In the genomic region with DNA sequence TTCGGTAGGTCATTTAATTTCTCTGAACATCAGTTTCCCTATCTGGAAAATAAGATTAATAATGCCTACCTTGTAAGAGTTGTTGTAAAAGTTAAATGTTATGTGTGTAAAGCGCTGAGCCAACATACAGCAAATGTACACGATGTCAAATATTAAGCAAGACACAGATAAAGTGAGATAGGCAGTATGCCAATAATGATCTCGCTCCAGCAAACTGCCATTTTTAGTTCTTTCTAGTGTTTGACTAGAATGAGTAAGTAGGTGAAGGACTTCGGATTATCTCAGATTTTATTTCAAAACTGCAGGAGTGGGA, we compare ENCODE assay signal across 8 cellular contexts. TPM values are rescaled to one million over a fixed set of nuclear protein-coding genes. Genes with fewer than 3 reads are reported as not detected.
A peak's percentile ranks its signal among the peaks of the same experiment; 100 is the strongest.
DNase-seq lines count a peak whose midpoint lies in the region; ATAC-seq, FAIRE-seq and TF ChIP-seq lines count a peak whose summit lies in the region.

No MANE protein-coding gene starts in this region.

- peak in 1 of 2 donors; percentile 5 for ATAC-seq in activated T-cell treated with anti-CD3 and anti-CD28 coated beads, Interleukin-2, amount 50 U/mL, for 72 hours (replicated peaks in 1 of 2)
- peak; percentile 13 for ATAC-seq in HG03565 (IDR thresholded peaks at IDR 0.05; ENCODE audit: unreplicated experiment)

- H3K9me3 Mint-ChIP-seq in activated T-cell treated with anti-CD3 and anti-CD28 coated beads, Interleukin-2, amount 50 U/mL, for 72 hours: no peaks in the 10 kb centered on the region

- peak overlapping the region; percentile 89 for H3K4me3 ChIP-seq in bronchial epithelial cell (ENCODE audit: low read depth, low read length)
- peak overlapping the region; percentile 91 to 94 for H3K4me3 ChIP-seq in muscle layer of duodenum (ENCODE audit: low read depth in 1 of 2, low read length in 2 of 2)

- peaks cover 0 to 10% of the 10 kb centered on the region in 2 donors for H3K4me1 ChIP-seq in muscle layer of duodenum (ENCODE audit: control insufficient read depth in 1 of 2, insufficient read depth in 2 of 2, low read length in 2 of 2)

- H3K27ac ChIP-seq in muscle layer of duodenum (ENCODE audit: low read length): peak overlapping the region; percentile 96

- H3K27me3 ChIP-seq in bronchial epithelial cell (ENCODE audit: control insufficient read depth, insufficient read depth, low read length) (no peaks in the 10 kb centered on the region), muscle layer of duodenum (ENCODE audit: low read depth, low read length) (no peaks in the 10 kb centered on the region)

- H3K27me3 Mint-ChIP-seq in activated T-cell treated with anti-CD3 and anti-CD28 coated beads, Interleukin-2, amount 50 U/mL, for 72 hours (ENCODE audit: low read depth): no peaks in the 10 kb centered on the region

- FAIRE-seq in bronchial epithelial cell (lab: Jason Lieb, UNC): no peak

- peak overlapping the region; percentile 98 for H3K27ac Mint-ChIP-seq in activated T-cell treated with anti-CD3 and anti-CD28 coated beads, Interleukin-2, amount 50 U/mL, for 72 hours

- H3K4me3 Mint-ChIP-seq in activated T-cell treated with anti-CD3 and anti-CD28 coated beads, Interleukin-2, amount 50 U/mL, for 72 hours: peak overlapping the region; percentile 97 to 99

- H3K4me1 Mint-ChIP-seq in activated T-cell treated with anti-CD3 and anti-CD28 coated beads, Interleukin-2, amount 50 U/mL, for 72 hours (ENCODE audit: low read depth): peaks cover 37% of the 10 kb centered on the region

- TF ChIP-seq CTCF in bronchial epithelial cell (IDR thresholded peaks at IDR 0.05; ENCODE audit: insufficient read depth, low read length, severe bottlenecking): no peak

- no peak for DNase-seq in activated T-cell treated with anti-CD3 and anti-CD28 coated beads, Interleukin-2, amount 50 U/mL, for 72 hours
- DNase-seq in activated T-cell treated with anti-CD3 and anti-CD28 coated beads, Interleukin-2, amount 50 U/mL, for 1 hour: no peak
- DNase-seq in bronchial epithelial cell (ENCODE audit: low read depth) (no peak), GOT3 (lab: John Stamatoyannopoulos, UW) (no peak), NCI-H524 (lab: John Stamatoyannopoulos, UW) (no peak), GM03348 (ENCODE audit: low spot score) (no peak)

- H3K9me3 ChIP-seq in muscle layer of duodenum (ENCODE audit: control insufficient read depth in 1 of 2, low read length in 2 of 2): no peaks in the 10 kb centered on the region

- H3K36me3 ChIP-seq in bronchial epithelial cell (ENCODE audit: control insufficient read depth, insufficient read depth, low read length) (no peaks in the 10 kb centered on the region), muscle layer of duodenum (ENCODE audit: control insufficient read depth in 1 of 2, insufficient read depth in 2 of 2, low read length in 2 of 2) (no peaks in the 10 kb centered on the region)

- peaks cover 0 to 2% of the 10 kb centered on the region in 2 donors for H3K36me3 Mint-ChIP-seq in activated T-cell treated with anti-CD3 and anti-CD28 coated beads, Interleukin-2, amount 50 U/mL, for 72 hours (ENCODE audit: insufficient read depth in 2 of 2)

RNA-seq across cellular contexts. Expression of a gene that starts 0.8 kb away (rescaled TPM):
- 10 to 100 TPM; 71.3 to 79.4 TPM for total RNA-seq in activated T-cell treated with anti-CD3 and anti-CD28 coated beads, Interleukin-2, amount 50 U/mL, for 72 hours
- total RNA-seq in bronchial epithelial cell: 202 and 211 TPM in 2 replicates
